8 cellular contexts compared by ENCODE assay signal in the genomic region with DNA sequence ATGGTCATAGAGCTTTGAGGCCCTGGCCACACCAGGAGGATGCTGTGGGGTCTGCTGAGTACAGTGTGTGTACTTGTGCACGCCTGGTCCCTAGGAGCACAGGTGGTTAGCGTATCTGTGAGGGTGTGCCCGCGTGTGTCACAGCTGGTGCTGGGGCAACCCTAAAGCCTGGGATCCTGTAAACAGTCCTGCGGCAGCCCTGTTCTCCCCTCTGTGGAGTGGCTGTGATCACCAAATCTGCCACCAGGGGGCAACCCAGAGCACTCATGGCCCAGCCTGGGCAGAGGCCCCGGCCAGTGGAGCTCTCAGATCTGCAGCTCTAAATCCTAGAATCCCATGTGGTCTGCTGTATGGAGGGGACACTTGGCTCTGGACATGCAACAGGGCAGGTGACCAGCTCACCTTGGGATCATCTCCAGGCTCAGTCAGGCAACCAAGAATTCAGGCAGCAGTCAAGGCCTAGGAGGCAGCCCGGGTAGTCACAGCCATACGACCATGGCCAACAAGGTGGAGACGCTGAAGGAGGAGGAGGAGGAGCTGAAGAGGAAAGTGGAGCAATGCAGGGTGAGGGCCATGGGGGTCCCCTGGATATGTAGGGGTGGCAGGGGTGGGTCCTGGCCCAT. TPM values are rescaled to one million over a fixed set of nuclear protein-coding genes. Genes with fewer than 3 reads are reported as not detected.
DNase-seq lines count a peak whose midpoint lies in the region; ATAC-seq and TF ChIP-seq lines count a peak whose summit lies in the region.

No MANE protein-coding gene starts in this region.

- H3K36me3 Mint-ChIP-seq in T-helper 1 cell treated with Interleukin-12 subunit alpha and Interleukin-12 subunit beta and Interleukin-4 antibody, amounts not matched to agents 30 μg/mL and 1 μg/mL, for 36 hours (ENCODE audit: low read depth), result peaks cover 25% of the 10 kb centered on the region
- peaks cover 24% of the 10 kb centered on the region for H3K36me3 Mint-ChIP-seq in activated naive CD8-positive, alpha-beta T cell treated with anti-CD3 and anti-CD28 coated beads, Interleukin-2, amount 50 U/mL, for 24 hours (ENCODE audit: low read depth)

- ATAC-seq in activated naive CD8-positive, alpha-beta T cell treated with anti-CD3 and anti-CD28 coated beads, Interleukin-2, amount 50 U/mL, for 24 hours, result peak; percentile 80
- peak; percentile 76 to 81 for ATAC-seq in left cardiac atrium
- no peak for ATAC-seq in GM21526 (IDR thresholded peaks at IDR 0.05; ENCODE audit: low FRiP score, unreplicated experiment)

- no peak overlapping the region for H3K4me3 ChIP-seq in retinal pigment epithelial cell (ENCODE audit: low read length)

- peak; percentile 57 to 71 for DNase-seq in NCI-H524 (lab: John Stamatoyannopoulos, UW)
- DNase-seq in NCI-H524 treated with DMSO at 0.1 percent for 48 hours (lab: John Stamatoyannopoulos, UW), result no peak
- DNase-seq in LHCN-M2 (ENCODE audit: low read depth), result peak; percentile 67
- DNase-seq in activated naive CD8-positive, alpha-beta T cell treated with anti-CD3 and anti-CD28 coated beads, Interleukin-2, amount 50 U/mL, for 24 hours, result peak; percentile 93
- DNase-seq in left cardiac atrium, result peak; percentile 86
- DNase-seq in retinal pigment epithelial cell (ENCODE audit: low read depth), result no peak

- peak overlapping the region; percentile 42 for H3K4me3 Mint-ChIP-seq in T-helper 1 cell treated with Interleukin-12 subunit alpha and Interleukin-12 subunit beta and Interleukin-4 antibody, amounts not matched to agents 30 μg/mL and 1 μg/mL, for 36 hours
- H3K4me3 Mint-ChIP-seq in activated naive CD8-positive, alpha-beta T cell treated with anti-CD3 and anti-CD28 coated beads, Interleukin-2, amount 50 U/mL, for 24 hours, result no peak overlapping the region

- TF ChIP-seq CTCF in retinal pigment epithelial cell (conservative IDR thresholded peaks at IDR 0.05; ENCODE audit: low read depth, low read length), result peak; percentile 95

- H3K4me1 Mint-ChIP-seq in T-helper 1 cell treated with Interleukin-12 subunit alpha and Interleukin-12 subunit beta and Interleukin-4 antibody, amounts not matched to agents 30 μg/mL and 1 μg/mL, for 36 hours (ENCODE audit: low read depth), result peaks cover 21% of the 10 kb centered on the region
- H3K4me1 Mint-ChIP-seq in activated naive CD8-positive, alpha-beta T cell treated with anti-CD3 and anti-CD28 coated beads, Interleukin-2, amount 50 U/mL, for 24 hours, result peaks cover 31% of the 10 kb centered on the region

- H3K27ac Mint-ChIP-seq in T-helper 1 cell treated with Interleukin-12 subunit alpha and Interleukin-12 subunit beta and Interleukin-4 antibody, amounts not matched to agents 30 μg/mL and 1 μg/mL, for 36 hours, result peak overlapping the region; percentile 14
- peak overlapping the region; percentile 64 for H3K27ac Mint-ChIP-seq in activated naive CD8-positive, alpha-beta T cell treated with anti-CD3 and anti-CD28 coated beads, Interleukin-2, amount 50 U/mL, for 24 hours

- H3K9me3 Mint-ChIP-seq in T-helper 1 cell treated with Interleukin-12 subunit alpha and Interleukin-12 subunit beta and Interleukin-4 antibody, amounts not matched to agents 30 μg/mL and 1 μg/mL, for 36 hours, result no peaks in the 10 kb centered on the region
- no peaks in the 10 kb centered on the region for H3K9me3 Mint-ChIP-seq in activated naive CD8-positive, alpha-beta T cell treated with anti-CD3 and anti-CD28 coated beads, Interleukin-2, amount 50 U/mL, for 24 hours

- no peaks in the 10 kb centered on the region for H3K27me3 Mint-ChIP-seq in T-helper 1 cell treated with Interleukin-12 subunit alpha and Interleukin-12 subunit beta and Interleukin-4 antibody, amounts not matched to agents 30 μg/mL and 1 μg/mL, for 36 hours (ENCODE audit: low read depth)
- no peaks in the 10 kb centered on the region for H3K27me3 Mint-ChIP-seq in activated naive CD8-positive, alpha-beta T cell treated with anti-CD3 and anti-CD28 coated beads, Interleukin-2, amount 50 U/mL, for 24 hours

- intact Hi-C loops in left cardiac atrium (cut with DNase I), result loop anchor here (2.0 to 10.0 kb wide), 3 partner anchors 37 to 151 kb away; no protein-coding TSS in a partner anchor

RNA-seq across cellular contexts. Expression of a gene that starts 3.9 kb away (rescaled TPM):
- total RNA-seq in LHCN-M2 (2014; rRNA removed), result 1.7 and 3.5 TPM in 2 replicates
- polyA plus RNA-seq in LHCN-M2 (2012), result 1.6 TPM
- 1 to 10 TPM; 4.9 to 5.1 TPM for total RNA-seq in left cardiac atrium

RNA-seq across cellular contexts. Expression of a gene that starts 15.2 kb away (rescaled TPM):
- 38.7 and 45.1 TPM in 2 replicates for total RNA-seq in LHCN-M2 (2014; rRNA removed)
- 20.9 TPM for polyA plus RNA-seq in LHCN-M2 (2012)
- 10 to 100 TPM; 17.3 to 17.5 TPM for total RNA-seq in left cardiac atrium

RNA-seq across cellular contexts. Expression of a gene that starts 32.1 kb away (rescaled TPM):
- 5,161 and 10,139 TPM in 2 replicates for total RNA-seq in LHCN-M2 (2014; rRNA removed)
- polyA plus RNA-seq in LHCN-M2 (2012), result 11,917 TPM
- total RNA-seq in left cardiac atrium, result 100 to 1,000 TPM; 599 to 917 TPM

RNA-seq across cellular contexts. Expression of a gene that starts 34.7 kb away (rescaled TPM):
- total RNA-seq in LHCN-M2 (2014; rRNA removed), result 53.3 and 58.4 TPM in 2 replicates
- 29.9 TPM for polyA plus RNA-seq in LHCN-M2 (2012)
- total RNA-seq in left cardiac atrium, result 10 to 100 TPM; 24.4 to 26.6 TPM

RNA-seq across cellular contexts. Expression of a gene that starts 42.8 kb away (rescaled TPM):
- 45.1 and 53.9 TPM in 2 replicates for total RNA-seq in LHCN-M2 (2014; rRNA removed)
- polyA plus RNA-seq in LHCN-M2 (2012), result 24.6 TPM
- 10 to 100 TPM; 13.7 TPM for total RNA-seq in left cardiac atrium

Comparison
In these comparisons a context has a peak if more than half of its experiments do, and no peak if none do; other contexts are left out.
1. DNase-seq: peak in NCI-H524 (2 of 2), LHCN-M2 (single experiment), activated naive CD8-positive, alpha-beta T cell treated with anti-CD3 and anti-CD28 coated beads, Interleukin-2, amount 50 U/mL, for 24 hours (single experiment) and left cardiac atrium (single experiment); none in NCI-H524 treated with DMSO at 0.1 percent for 48 hours (single experiment) and retinal pigment epithelial cell (single experiment).